Comparison of ENCODE assay signal across 1 cellular context in the genomic region with DNA sequence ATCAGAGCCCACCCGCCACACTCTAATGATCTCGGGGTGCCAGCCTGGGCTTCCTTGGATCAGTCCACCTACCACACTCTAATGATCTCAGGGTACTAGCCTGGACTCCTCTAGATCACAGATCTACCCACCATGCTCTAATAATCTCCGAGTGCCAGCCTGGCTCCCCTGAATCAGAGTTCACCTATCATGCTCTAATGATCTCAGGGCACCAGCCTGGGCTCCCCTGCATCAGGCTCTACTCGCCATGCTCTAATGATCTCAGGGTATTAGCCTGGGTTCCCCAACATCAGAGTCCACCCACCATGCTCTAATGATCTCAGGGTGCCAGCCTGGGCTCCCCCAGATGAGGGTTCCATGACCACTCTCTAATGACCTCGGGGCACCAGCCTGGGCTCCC.
TF ChIP-seq lines count a peak whose summit lies in the region.

No MANE protein-coding gene starts in this region.

TF ChIP-seq in WTC11, 78 proteins besides CTCF, POLR2A, EP300 and RAD21 (continued from another document):
- TF ChIP-seq, protein P1, sequence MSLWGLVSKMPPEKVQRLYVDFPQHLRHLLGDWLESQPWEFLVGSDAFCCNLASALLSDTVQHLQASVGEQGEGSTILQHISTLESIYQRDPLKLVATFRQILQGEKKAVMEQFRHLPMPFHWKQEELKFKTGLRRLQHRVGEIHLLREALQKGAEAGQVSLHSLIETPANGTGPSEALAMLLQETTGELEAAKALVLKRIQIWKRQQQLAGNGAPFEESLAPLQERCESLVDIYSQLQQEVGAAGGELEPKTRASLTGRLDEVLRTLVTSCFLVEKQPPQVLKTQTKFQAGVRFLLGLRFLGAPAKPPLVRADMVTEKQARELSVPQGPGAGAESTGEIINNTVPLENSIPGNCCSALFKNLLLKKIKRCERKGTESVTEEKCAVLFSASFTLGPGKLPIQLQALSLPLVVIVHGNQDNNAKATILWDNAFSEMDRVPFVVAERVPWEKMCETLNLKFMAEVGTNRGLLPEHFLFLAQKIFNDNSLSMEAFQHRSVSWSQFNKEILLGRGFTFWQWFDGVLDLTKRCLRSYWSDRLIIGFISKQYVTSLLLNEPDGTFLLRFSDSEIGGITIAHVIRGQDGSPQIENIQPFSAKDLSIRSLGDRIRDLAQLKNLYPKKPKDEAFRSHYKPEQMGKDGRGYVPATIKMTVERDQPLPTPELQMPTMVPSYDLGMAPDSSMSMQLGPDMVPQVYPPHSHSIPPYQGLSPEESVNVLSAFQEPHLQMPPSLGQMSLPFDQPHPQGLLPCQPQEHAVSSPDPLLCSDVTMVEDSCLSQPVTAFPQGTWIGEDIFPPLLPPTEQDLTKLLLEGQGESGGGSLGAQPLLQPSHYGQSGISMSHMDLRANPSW (CRISPR knock-in tag; conservative IDR thresholded peaks at IDR 0.05; ENCODE audit: low read depth): no peak
- TF ChIP-seq, protein P2, sequence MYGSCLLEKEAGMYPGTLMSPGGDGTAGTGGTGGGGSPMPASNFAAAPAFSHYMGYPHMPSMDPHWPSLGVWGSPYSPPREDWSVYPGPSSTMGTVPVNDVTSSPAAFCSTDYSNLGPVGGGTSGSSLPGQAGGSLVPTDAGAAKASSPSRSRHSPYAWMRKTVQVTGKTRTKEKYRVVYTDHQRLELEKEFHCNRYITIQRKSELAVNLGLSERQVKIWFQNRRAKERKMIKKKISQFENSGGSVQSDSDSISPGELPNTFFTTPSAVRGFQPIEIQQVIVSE (CRISPR knock-in tag; IDR thresholded peaks at IDR 0.05; ENCODE audit: borderline replicate concordance): no peak
- TF ChIP-seq PRRX2 (CRISPR knock-in tag; IDR thresholded peaks at IDR 0.05): no peak
- TF ChIP-seq ESRRA (CRISPR knock-in tag; IDR thresholded peaks at IDR 0.05; ENCODE audit: borderline replicate concordance): no peak
- TF ChIP-seq NFATC4 (CRISPR knock-in tag; IDR thresholded peaks at IDR 0.05): no peak
- TF ChIP-seq, protein P3, sequence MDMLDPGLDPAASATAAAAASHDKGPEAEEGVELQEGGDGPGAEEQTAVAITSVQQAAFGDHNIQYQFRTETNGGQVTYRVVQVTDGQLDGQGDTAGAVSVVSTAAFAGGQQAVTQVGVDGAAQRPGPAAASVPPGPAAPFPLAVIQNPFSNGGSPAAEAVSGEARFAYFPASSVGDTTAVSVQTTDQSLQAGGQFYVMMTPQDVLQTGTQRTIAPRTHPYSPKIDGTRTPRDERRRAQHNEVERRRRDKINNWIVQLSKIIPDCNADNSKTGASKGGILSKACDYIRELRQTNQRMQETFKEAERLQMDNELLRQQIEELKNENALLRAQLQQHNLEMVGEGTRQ (CRISPR knock-in tag; IDR thresholded peaks at IDR 0.05): no peak
- TF ChIP-seq, protein P4, sequence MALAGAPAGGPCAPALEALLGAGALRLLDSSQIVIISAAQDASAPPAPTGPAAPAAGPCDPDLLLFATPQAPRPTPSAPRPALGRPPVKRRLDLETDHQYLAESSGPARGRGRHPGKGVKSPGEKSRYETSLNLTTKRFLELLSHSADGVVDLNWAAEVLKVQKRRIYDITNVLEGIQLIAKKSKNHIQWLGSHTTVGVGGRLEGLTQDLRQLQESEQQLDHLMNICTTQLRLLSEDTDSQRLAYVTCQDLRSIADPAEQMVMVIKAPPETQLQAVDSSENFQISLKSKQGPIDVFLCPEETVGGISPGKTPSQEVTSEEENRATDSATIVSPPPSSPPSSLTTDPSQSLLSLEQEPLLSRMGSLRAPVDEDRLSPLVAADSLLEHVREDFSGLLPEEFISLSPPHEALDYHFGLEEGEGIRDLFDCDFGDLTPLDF (CRISPR knock-in tag; IDR thresholded peaks at IDR 0.05): no peak
- TF ChIP-seq, protein P5, sequence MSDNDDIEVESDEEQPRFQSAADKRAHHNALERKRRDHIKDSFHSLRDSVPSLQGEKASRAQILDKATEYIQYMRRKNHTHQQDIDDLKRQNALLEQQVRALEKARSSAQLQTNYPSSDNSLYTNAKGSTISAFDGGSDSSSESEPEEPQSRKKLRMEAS (CRISPR knock-in tag; IDR thresholded peaks at IDR 0.05): no peak
- TF ChIP-seq HMGA2 (CRISPR knock-in tag; IDR thresholded peaks at IDR 0.05): no peak
- no peak for TF ChIP-seq CREM (CRISPR knock-in tag; IDR thresholded peaks at IDR 0.05)
- TF ChIP-seq, protein P6, sequence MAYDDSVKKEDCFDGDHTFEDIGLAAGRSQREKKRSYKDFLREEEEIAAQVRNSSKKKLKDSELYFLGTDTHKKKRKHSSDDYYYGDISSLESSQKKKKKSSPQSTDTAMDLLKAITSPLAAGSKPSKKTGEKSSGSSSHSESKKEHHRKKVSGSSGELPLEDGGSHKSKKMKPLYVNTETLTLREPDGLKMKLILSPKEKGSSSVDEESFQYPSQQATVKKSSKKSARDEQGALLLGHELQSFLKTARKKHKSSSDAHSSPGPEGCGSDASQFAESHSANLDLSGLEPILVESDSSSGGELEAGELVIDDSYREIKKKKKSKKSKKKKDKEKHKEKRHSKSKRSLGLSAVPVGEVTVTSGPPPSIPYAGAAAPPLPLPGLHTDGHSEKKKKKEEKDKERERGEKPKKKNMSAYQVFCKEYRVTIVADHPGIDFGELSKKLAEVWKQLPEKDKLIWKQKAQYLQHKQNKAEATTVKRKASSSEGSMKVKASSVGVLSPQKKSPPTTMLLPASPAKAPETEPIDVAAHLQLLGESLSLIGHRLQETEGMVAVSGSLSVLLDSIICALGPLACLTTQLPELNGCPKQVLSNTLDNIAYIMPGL (CRISPR knock-in tag; IDR thresholded peaks at IDR 0.05): no peak
- TF ChIP-seq MXD4 (CRISPR knock-in tag; IDR thresholded peaks at IDR 0.05; ENCODE audit: borderline replicate concordance): no peak
